In genomic region chr11:86360775-86361395, GRCh38 we compare ENCODE assay signal across 9 cellular contexts. TPM values are rescaled to one million over a fixed set of nuclear protein-coding genes. Genes with fewer than 3 reads are reported as not detected.
DNase-seq lines count a peak whose midpoint lies in the region; ATAC-seq and TF ChIP-seq lines count a peak whose summit lies in the region.
"Had no signal": no experiment of that assay in that cellular context is flagged by ENCODE, and none has a peak within 500 bp of the region (broad histone marks: within the 10 kb centered on the region; RNA-seq: fewer than 3 reads in every experiment).

No MANE protein-coding gene starts in this region.

- H2AFZ ChIP-seq in Loucy (ENCODE audit: low read length) (no peak overlapping the region), neural progenitor cell (replicated peaks) (no peak overlapping the region)

- ATAC-seq in HG03045 (IDR thresholded peaks at IDR 0.05; ENCODE audit: unreplicated experiment) (no peak), HG02588 (IDR thresholded peaks at IDR 0.05; ENCODE audit: unreplicated experiment) (no peak)

- H3K79me2 ChIP-seq in Loucy (ENCODE audit: insufficient read depth, low read length) (no peaks in the 10 kb centered on the region), neural progenitor cell (ENCODE audit: low read depth) (no peaks in the 10 kb centered on the region)

- DNase-seq in ELR (ENCODE audit: low read depth) (peak; percentile 72), choroid plexus epithelial cell (ENCODE audit: low read depth) (peak; percentile 75), neural progenitor cell (ENCODE audit: low spot score) (peak; percentile 48), mucosa of gallbladder (ENCODE audit: low spot score) (no peak)
- no peak for DNase-seq in activated naive CD4-positive, alpha-beta T cell treated with anti-CD3 and anti-CD28 coated beads, Interleukin-2, amount 50 U/mL, for 16 hours
- DNase-seq: activated CD4-positive, alpha-beta T cell treated with anti-CD3 and anti-CD28 coated beads, Interleukin-2, amount 10 ng/mL, durations not matched to agents 7 days and 5 days had no signal

- H3K9me3 ChIP-seq in Loucy (ENCODE audit: insufficient read depth, low read depth, low read length) (no peaks in the 10 kb centered on the region), neural progenitor cell (ENCODE audit: low read depth) (no peaks in the 10 kb centered on the region)

- peaks cover 6% of the 10 kb centered on the region for H3K9me3 Mint-ChIP-seq in neural progenitor cell

- H3F3A ChIP-seq in Loucy (ENCODE audit: low read depth) (no peaks in the 10 kb centered on the region), neural progenitor cell (ENCODE audit: low read depth) (no peaks in the 10 kb centered on the region)

- TF ChIP-seq CTCF in Loucy (conservative IDR thresholded peaks at IDR 0.05; ENCODE audit: low read length) = peak; percentile 35
- peak; percentile 61 for TF ChIP-seq CTCF in choroid plexus epithelial cell (conservative IDR thresholded peaks at IDR 0.05; ENCODE audit: low read depth, low read length)
- TF ChIP-seq CTCF in neural progenitor cell (IDR thresholded peaks at IDR 0.05) = peak; percentile 55

- peaks cover 2% of the 10 kb centered on the region for H3K36me3 Mint-ChIP-seq in neural progenitor cell

- no peaks in the 10 kb centered on the region for H3K9me2 ChIP-seq in Loucy (replicated peaks; ENCODE audit: low read depth, low read length)

- H3K27ac ChIP-seq in neural progenitor cell = no peak overlapping the region

- H3K4me1 Mint-ChIP-seq in neural progenitor cell = no peaks in the 10 kb centered on the region
- H3K4me1 Mint-ChIP-seq: activated CD4-positive, alpha-beta T cell treated with anti-CD3 and anti-CD28 coated beads, Interleukin-2, amount 10 ng/mL, durations not matched to agents 7 days and 5 days had no signal

- H4K20me1 ChIP-seq in Loucy (ENCODE audit: insufficient read depth, low read length, poor library complexity, severe bottlenecking) (no peaks in the 10 kb centered on the region), neural progenitor cell (ENCODE audit: low read depth) (no peaks in the 10 kb centered on the region)

- no peak overlapping the region for H3K27ac Mint-ChIP-seq in neural progenitor cell
- H3K27ac Mint-ChIP-seq: activated CD4-positive, alpha-beta T cell treated with anti-CD3 and anti-CD28 coated beads, Interleukin-2, amount 10 ng/mL, durations not matched to agents 7 days and 5 days had no signal

- H3K27me3 ChIP-seq in Loucy (ENCODE audit: insufficient read depth, low read length, poor library complexity, severe bottlenecking) (no peaks in the 10 kb centered on the region), neural progenitor cell (no peaks in the 10 kb centered on the region)

- H3K4me1 ChIP-seq in Loucy (ENCODE audit: insufficient read depth, low read length, poor library complexity, severe bottlenecking) (no peaks in the 10 kb centered on the region), neural progenitor cell (no peaks in the 10 kb centered on the region)

- no peak overlapping the region for H3K4me3 Mint-ChIP-seq in neural progenitor cell
- H3K4me3 Mint-ChIP-seq: activated CD4-positive, alpha-beta T cell treated with anti-CD3 and anti-CD28 coated beads, Interleukin-2, amount 10 ng/mL, durations not matched to agents 7 days and 5 days had no signal

- no peak overlapping the region for H3K9ac ChIP-seq in Loucy (ENCODE audit: low read depth, low read length, poor library complexity, severe bottlenecking)
- no peak overlapping the region for H3K9ac ChIP-seq in neural progenitor cell

- H3K36me3 ChIP-seq in Loucy (ENCODE audit: insufficient read depth, low read length) = no peaks in the 10 kb centered on the region
- no peaks in the 10 kb centered on the region for H3K36me3 ChIP-seq in neural progenitor cell

- H3K4me2 ChIP-seq in Loucy (ENCODE audit: low read depth, low read length, poor library complexity, severe bottlenecking) (no peak overlapping the region), neural progenitor cell (no peak overlapping the region)

- H3K4me3 ChIP-seq in Loucy (ENCODE audit: low read length, poor library complexity, severe bottlenecking) = no peak overlapping the region
- no peak overlapping the region for H3K4me3 ChIP-seq in choroid plexus epithelial cell (ENCODE audit: low read depth, low read length)
- no peak overlapping the region for H3K4me3 ChIP-seq in neural progenitor cell

- H3K27me3 Mint-ChIP-seq in neural progenitor cell (ENCODE audit: insufficient read depth, low read depth) = peaks cover 3% of the 10 kb centered on the region
- H3K27me3 Mint-ChIP-seq: activated CD4-positive, alpha-beta T cell treated with anti-CD3 and anti-CD28 coated beads, Interleukin-2, amount 10 ng/mL, durations not matched to agents 7 days and 5 days had no signal

RNA-seq across cellular contexts. Expression of gene CCDC81, which starts 13.8 kb away (rescaled TPM):
- 0.77 and 1.0 TPM in 2 replicates for total RNA-seq in neural progenitor cell (ENCODE audit: low replicate concordance)
- total RNA-seq in mucosa of gallbladder = 1.2 TPM

RNA-seq across cellular contexts. Expression of gene HIKESHI, which starts 58.8 kb away (rescaled TPM):
- 86.6 and 87.2 TPM in 2 replicates for total RNA-seq in neural progenitor cell (ENCODE audit: low replicate concordance)
- total RNA-seq in mucosa of gallbladder = 25.8 TPM

Comparison
In these comparisons a context has a peak if more than half of its experiments do, and no peak if none do; other contexts are left out.
1. DNase-seq: peak in ELR (single experiment), choroid plexus epithelial cell (single experiment) and neural progenitor cell (single experiment); none in mucosa of gallbladder (single experiment) and activated naive CD4-positive, alpha-beta T cell treated with anti-CD3 and anti-CD28 coated beads, Interleukin-2, amount 50 U/mL, for 16 hours (single experiment).
2. Peak in every context shown above with its lines, with median percentiles within 50 percentile points of each other: CTCF ChIP-seq.